Comparison of ENCODE assay signal across 21 cellular contexts in the genomic region with DNA sequence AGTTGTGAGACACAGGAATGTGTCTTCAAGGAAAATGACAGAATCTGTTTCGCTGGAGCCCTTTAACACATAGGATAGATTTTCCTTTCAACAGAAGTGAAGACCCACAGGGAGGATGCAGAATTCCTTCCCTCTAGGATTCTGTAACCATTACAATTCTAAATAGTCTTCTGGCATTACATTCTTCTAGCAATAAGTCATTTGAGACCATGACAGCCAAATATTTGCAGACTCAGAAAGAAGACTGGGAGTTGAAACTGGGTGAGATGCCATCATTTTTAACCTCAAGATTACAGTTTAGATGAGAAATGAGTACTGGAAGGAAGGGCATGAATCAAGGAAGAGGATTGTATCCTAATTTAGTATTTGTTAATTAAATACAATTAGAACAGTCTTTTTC.
DNase-seq lines count a peak whose midpoint lies in the region; ATAC-seq and TF ChIP-seq lines count a peak whose summit lies in the region.
"Had no signal": no experiment of that assay in that cellular context is flagged by ENCODE, and none has a peak within 500 bp of the region (broad histone marks: within the 10 kb centered on the region; RNA-seq: fewer than 3 reads in every experiment).

No MANE protein-coding gene starts in this region.

- H3K4me3 Mint-ChIP-seq in CD8-positive, alpha-beta T cell, result no peak overlapping the region
- no peak overlapping the region for H3K4me3 Mint-ChIP-seq in activated naive CD4-positive, alpha-beta T cell treated with anti-CD3 and anti-CD28 coated beads for 36 hours
- H3K4me3 Mint-ChIP-seq: brain; CD4-positive, alpha-beta memory T cell; naive thymus-derived CD4-positive, alpha-beta T cell; stimulated activated naive B cell treated with anti-CD40 and anti-IgM and Interleukin-4, amounts not matched to agents 10 μg/mL and 1 μg/mL and 100 μg/mL, for 72 hours had no signal

- H3K9me2 ChIP-seq in GM23248 (ENCODE audit: insufficient read depth), result no peaks in the 10 kb centered on the region

- no peaks in the 10 kb centered on the region for H3K9me3 ChIP-seq in GM23248 (ENCODE audit: low read depth)
- no peaks in the 10 kb centered on the region for H3K9me3 ChIP-seq in CD8-positive, alpha-beta T cell (ENCODE audit: low read length)
- H3K9me3 ChIP-seq: MG63, prostate gland, transverse colon had no signal

- POLR2A ChIA-PET in CD8-positive, alpha-beta T cell (lab: Charles Lee), result no interaction called here

- DNase-seq in GM23248 (peak; percentile 67), amniotic epithelial cell (ENCODE audit: low read depth) (peak; percentile 69), fibroblast of villous mesenchyme (ENCODE audit: low read depth) (peak; percentile 14), smooth muscle cell of the brain vasculature (ENCODE audit: low read depth, low spot score) (peak; percentile 12), COLO829 (ENCODE audit: low spot score) (no peak)
- DNase-seq in stimulated activated CD4-positive, alpha-beta T cell treated with anti-CD3 and anti-CD28 coated beads, Interleukin-4, amount 100 ng/mL, for 4 hours, result no peak
- no peak for DNase-seq in CD8-positive, alpha-beta T cell
- DNase-seq in activated naive CD4-positive, alpha-beta T cell treated with anti-CD3 and anti-CD28 coated beads for 36 hours, result no peak
- DNase-seq: activated CD8-positive, alpha-beta memory T cell treated with anti-CD3 and anti-CD28 coated beads, Interleukin-2, amount 50 U/mL, for 4 hours; activated gamma-delta T cell treated with Interleukin-2 at 50 U/mL for 16 hours; CD4-positive, alpha-beta memory T cell; effector CD4-positive, alpha-beta T cell; MG63; naive thymus-derived CD4-positive, alpha-beta T cell; NCI-H1694 treated with DMSO at 0.1 percent for 48 hours; NCI-H524; stimulated activated naive B cell treated with anti-CD40 and anti-IgM and Interleukin-4, amounts not matched to agents 10 μg/mL and 1 μg/mL and 100 μg/mL, for 72 hours; transverse colon had no signal

- no peak overlapping the region for H3K27ac ChIP-seq in GM23248
- H3K27ac ChIP-seq in CD8-positive, alpha-beta T cell (ENCODE audit: low read depth, low read length), result no peak overlapping the region
- H3K27ac ChIP-seq: prostate gland, transverse colon had no signal

- no peak for TF ChIP-seq CTCF in fibroblast of villous mesenchyme (IDR thresholded peaks at IDR 0.05; ENCODE audit: insufficient read depth, low read depth, low read length)
- TF ChIP-seq CTCF in CD8-positive, alpha-beta T cell (IDR thresholded peaks at IDR 0.05), result no peak

- H3K27me3 Mint-ChIP-seq in CD8-positive, alpha-beta T cell (ENCODE audit: low read depth), result peaks cover 6% of the 10 kb centered on the region
- H3K27me3 Mint-ChIP-seq in activated naive CD4-positive, alpha-beta T cell treated with anti-CD3 and anti-CD28 coated beads for 36 hours (ENCODE audit: low read depth), result no peaks in the 10 kb centered on the region
- H3K27me3 Mint-ChIP-seq: brain had no signal

- WGBS in GM23248 (ENCODE audit: low coverage in 1 of 2, low lambda C conversion rate in 2 of 2, missing lambda C conversion rate in 2 of 2), 2 experiments, result 70 to 81% methylated on average over 1 of the region's 1 CpG

- H3K9me3 Mint-ChIP-seq in CD8-positive, alpha-beta T cell, result peaks cover 3% of the 10 kb centered on the region
- peaks cover 3% of the 10 kb centered on the region for H3K9me3 Mint-ChIP-seq in activated naive CD4-positive, alpha-beta T cell treated with anti-CD3 and anti-CD28 coated beads for 36 hours

- CTCF ChIA-PET in CD8-positive, alpha-beta T cell (lab: Charles Lee), result no interaction called here
- CTCF ChIA-PET in activated naive CD4-positive, alpha-beta T cell treated with anti-CD3 and anti-CD28 coated beads for 36 hours (lab: Charles Lee), result no interaction called here

- no peak for ATAC-seq in CD8-positive, alpha-beta T cell
- ATAC-seq: GM12878; naive thymus-derived CD4-positive, alpha-beta T cell; stimulated activated naive B cell treated with anti-CD40 and anti-IgM and Interleukin-4, amounts not matched to agents 10 μg/mL and 1 μg/mL and 100 μg/mL, for 72 hours had no signal

- H3K9ac ChIP-seq in GM23248, result no peak overlapping the region

- no peaks in the 10 kb centered on the region for H3K36me3 ChIP-seq in GM23248 (ENCODE audit: low read depth)
- no peaks in the 10 kb centered on the region for H3K36me3 ChIP-seq in CD8-positive, alpha-beta T cell (ENCODE audit: insufficient read depth, low read length)
- H3K36me3 ChIP-seq: MG63, prostate gland, transverse colon had no signal

- H3K36me3 Mint-ChIP-seq in CD8-positive, alpha-beta T cell, result no peaks in the 10 kb centered on the region
- H3K36me3 Mint-ChIP-seq in activated naive CD4-positive, alpha-beta T cell treated with anti-CD3 and anti-CD28 coated beads for 36 hours (ENCODE audit: low read depth), result no peaks in the 10 kb centered on the region
- H3K36me3 Mint-ChIP-seq: brain; CD4-positive, alpha-beta memory T cell; naive thymus-derived CD4-positive, alpha-beta T cell had no signal

- H3K27me3 ChIP-seq in GM23248 (replicated peaks; ENCODE audit: insufficient read depth), result 0 out of 2 replicates have a peak, but pooled peaks cover 5% of the 10 kb centered on the region
- H3K27me3 ChIP-seq in CD8-positive, alpha-beta T cell (ENCODE audit: insufficient read depth, low read length), result no peaks in the 10 kb centered on the region
- H3K27me3 ChIP-seq: MG63 had no signal

- no peak overlapping the region for H3K27ac Mint-ChIP-seq in CD8-positive, alpha-beta T cell
- H3K27ac Mint-ChIP-seq in activated naive CD4-positive, alpha-beta T cell treated with anti-CD3 and anti-CD28 coated beads for 36 hours, result no peak overlapping the region
- H3K27ac Mint-ChIP-seq: CD4-positive, alpha-beta memory T cell; stimulated activated naive B cell treated with anti-CD40 and anti-IgM and Interleukin-4, amounts not matched to agents 10 μg/mL and 1 μg/mL and 100 μg/mL, for 72 hours had no signal

- no peaks in the 10 kb centered on the region for H3K4me1 Mint-ChIP-seq in CD8-positive, alpha-beta T cell (ENCODE audit: low read depth)
- H3K4me1 Mint-ChIP-seq in activated naive CD4-positive, alpha-beta T cell treated with anti-CD3 and anti-CD28 coated beads for 36 hours (ENCODE audit: low read depth), result no peaks in the 10 kb centered on the region
- H3K4me1 Mint-ChIP-seq: CD4-positive, alpha-beta memory T cell; naive thymus-derived CD4-positive, alpha-beta T cell had no signal

- in situ Hi-C loops in GM23248 (cut with MboI), result no loop called here

- H3K4me1 ChIP-seq in GM23248 (ENCODE audit: insufficient read depth), result peaks cover 32% of the 10 kb centered on the region
- H3K4me1 ChIP-seq in CD8-positive, alpha-beta T cell (ENCODE audit: insufficient read depth, low read length), result no peaks in the 10 kb centered on the region
- H3K4me1 ChIP-seq: prostate gland, transverse colon had no signal

- intact Hi-C loops in CD8-positive, alpha-beta T cell (cut with DNase I, micrococcal nuclease), result loop anchor here in 1 of 2 experiments (5.0 kb wide), 1 partner anchor 55 kb away; no protein-coding TSS in a partner anchor
- intact Hi-C loops in activated naive CD4-positive, alpha-beta T cell treated with anti-CD3 and anti-CD28 coated beads for 36 hours (cut with micrococcal nuclease), result no loop called here

- peak overlapping the region; percentile 56 for H3K4me2 ChIP-seq in GM23248 (ENCODE audit: unreplicated experiment)

- H4K20me1 ChIP-seq in GM23248 (ENCODE audit: insufficient read depth), result no peaks in the 10 kb centered on the region

- peaks cover 21% of the 10 kb centered on the region for H3F3A ChIP-seq in GM23248 (ENCODE audit: insufficient read depth)

- H3K79me2 ChIP-seq in GM23248 (ENCODE audit: insufficient read depth), result no peaks in the 10 kb centered on the region

- H3K4me3 ChIP-seq in GM23248, result no peak overlapping the region
- no peak overlapping the region for H3K4me3 ChIP-seq in fibroblast of villous mesenchyme (ENCODE audit: low read depth, low read length)
- no peak overlapping the region for H3K4me3 ChIP-seq in CD8-positive, alpha-beta T cell (ENCODE audit: low read depth, low read length)
- H3K4me3 ChIP-seq: GM12878, MG63, prostate gland, transverse colon had no signal

- H2AFZ ChIP-seq in GM23248, result no peak overlapping the region

Comparison
In these comparisons a context has a peak if more than half of its experiments do, and no peak if none do; other contexts are left out.
1. DNase-seq: peak in GM23248 (single experiment), amniotic epithelial cell (single experiment), fibroblast of villous mesenchyme (single experiment) and smooth muscle cell of the brain vasculature (single experiment); none in stimulated activated CD4-positive, alpha-beta T cell treated with anti-CD3 and anti-CD28 coated beads, Interleukin-4, amount 100 ng/mL, for 4 hours (0 of 2), CD8-positive, alpha-beta T cell (0 of 7), COLO829 (single experiment) and activated naive CD4-positive, alpha-beta T cell treated with anti-CD3 and anti-CD28 coated beads for 36 hours (single experiment).